Comparison of ENCODE assay signal across 22 cellular contexts in genomic region chr5:89243611-89244010, GRCh38.
"Had no signal": no experiment of that assay in that cellular context is flagged by ENCODE, and none has a peak within 500 bp of the region (broad histone marks: within the 10 kb centered on the region; RNA-seq: fewer than 3 reads in every experiment).

No MANE protein-coding gene starts in this region.

- DNase-seq: stimulated activated CD4-positive, alpha-beta T cell treated with anti-CD3 and anti-CD28 coated beads, Interleukin-1b, Interleukin-23, amount 100 ng/mL, for 48 hours; stimulated activated CD4-positive, alpha-beta T cell treated with anti-CD3 and anti-CD28 coated beads, Interleukin-2, amount 100 ng/mL, for 24 hours; stimulated activated CD4-positive, alpha-beta T cell treated with anti-CD3 and anti-CD28 coated beads, Interleukin-2, amount 100 ng/mL, for 48 hours; stimulated activated CD4-positive, alpha-beta T cell treated with anti-CD3 and anti-CD28 coated beads, Interleukin-4, amount 100 ng/mL, for 1 hour; stimulated activated CD4-positive, alpha-beta T cell treated with anti-CD3 and anti-CD28 coated beads, Interleukin-4, amount 100 ng/mL, for 24 hours; stimulated activated CD4-positive, alpha-beta T cell treated with anti-CD3 and anti-CD28 coated beads, Interleukin-4, amount 100 ng/mL, for 4 hours; stimulated activated CD8-positive, alpha-beta memory T cell treated with anti-CD3 and anti-CD28 coated beads, Interleukin-4, amount 100 ng/mL, for 48 hours; stimulated activated naive CD4-positive, alpha-beta T cell; stimulated activated naive CD4-positive, alpha-beta T cell treated with Interleukin-2 at 50 U/mL for 16 hours; stomach; substantia nigra; testis; thyroid gland; tibial artery; transverse colon; trophoblast cell; upper lobe of left lung; upper lobe of right lung; uterus had no signal

- H3K27me3 Mint-ChIP-seq: stimulated activated naive CD8-positive, alpha-beta T cell treated with anti-CD3 and anti-CD28 coated beads, Interleukin-15, Interleukin-2, amounts not matched to agents 100 ng/mL and 50 ng/mL, for 24 hours; type B pancreatic cell had no signal

- ATAC-seq: stimulated activated effector memory CD8-positive, alpha-beta T cell treated with anti-CD3 and anti-CD28 coated beads, Interleukin-12 subunit alpha, Interleukin-12 subunit beta, amount 100 ng/mL, for 72 hours; upper lobe of right lung had no signal

- H3K27ac Mint-ChIP-seq: stimulated activated effector memory CD8-positive, alpha-beta T cell treated with anti-CD3 and anti-CD28 coated beads, Interleukin-12 subunit alpha, Interleukin-12 subunit beta, amount 100 ng/mL, for 72 hours; stimulated activated naive CD8-positive, alpha-beta T cell treated with anti-CD3 and anti-CD28 coated beads, Interleukin-15, Interleukin-2, amounts not matched to agents 100 ng/mL and 50 ng/mL, for 24 hours; type B pancreatic cell had no signal

- H3K36me3 Mint-ChIP-seq: stimulated activated effector memory CD8-positive, alpha-beta T cell treated with anti-CD3 and anti-CD28 coated beads, Interleukin-12 subunit alpha, Interleukin-12 subunit beta, amount 100 ng/mL, for 72 hours; type B pancreatic cell had no signal

- H3K9me3 Mint-ChIP-seq: type B pancreatic cell had no signal

- H3K4me3 Mint-ChIP-seq: stimulated activated effector memory CD8-positive, alpha-beta T cell treated with anti-CD3 and anti-CD28 coated beads, Interleukin-12 subunit alpha, Interleukin-12 subunit beta, amount 100 ng/mL, for 72 hours; stimulated activated naive CD8-positive, alpha-beta T cell treated with anti-CD3 and anti-CD28 coated beads, Interleukin-15, Interleukin-2, amounts not matched to agents 100 ng/mL and 50 ng/mL, for 24 hours; type B pancreatic cell had no signal

- H3K4me1 Mint-ChIP-seq: stimulated activated effector memory CD8-positive, alpha-beta T cell treated with anti-CD3 and anti-CD28 coated beads, Interleukin-12 subunit alpha, Interleukin-12 subunit beta, amount 100 ng/mL, for 72 hours had no signal
